ENCODE assay signal across 12 cellular contexts in the genomic region with DNA sequence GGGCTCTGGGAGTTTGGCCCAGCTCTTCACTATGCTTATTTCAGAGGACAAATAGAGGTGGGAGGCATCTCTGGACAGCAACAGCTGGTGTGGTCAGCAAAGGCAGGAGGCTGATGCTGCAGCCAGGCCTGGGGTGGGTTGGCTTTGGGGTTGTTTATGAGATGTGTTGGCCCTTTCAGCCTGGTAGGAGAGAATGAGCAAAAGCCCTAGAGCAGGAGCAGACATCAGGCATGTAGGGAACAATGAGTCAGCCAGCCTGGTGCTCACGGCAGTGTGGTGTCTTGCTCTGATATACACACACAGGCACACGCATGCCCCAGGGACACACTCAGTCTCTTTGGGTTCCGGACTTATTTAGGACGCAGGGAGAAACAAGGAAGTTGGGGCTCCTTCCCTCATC.
A peak's percentile ranks its signal among the peaks of the same experiment; 100 is the strongest.
DNase-seq lines count a peak whose midpoint lies in the region; ATAC-seq and TF ChIP-seq lines count a peak whose summit lies in the region.
"Had no signal": no experiment of that assay in that cellular context is flagged by ENCODE, and none has a peak within 500 bp of the region (broad histone marks: within the 10 kb centered on the region; RNA-seq: fewer than 3 reads in every experiment).

No MANE protein-coding gene starts in this region.

- H2AFZ ChIP-seq in GM23338: no peak overlapping the region

- H3F3A ChIP-seq in GM23338 (replicated peaks; ENCODE audit: low read depth): no peaks in the 10 kb centered on the region

- peak overlapping the region; percentile 15 for H3K4me3 Mint-ChIP-seq in activated CD4-positive, alpha-beta T cell treated with anti-CD3 and anti-CD28 coated beads, Interleukin-2, amount 10 ng/mL, durations not matched to agents 24 days and 14 days
- H3K4me3 Mint-ChIP-seq in GM23338: no peak overlapping the region
- no peak overlapping the region for H3K4me3 Mint-ChIP-seq in stimulated activated memory B cell treated with anti-CD40 and anti-IgM and Interleukin-4, amounts not matched to agents 10 μg/mL and 1 μg/mL and 100 μg/mL, for 72 hours

- no peak overlapping the region for H3K4me2 ChIP-seq in GM23338

- peak overlapping the region; percentile 91 for H3K27ac Mint-ChIP-seq in activated CD4-positive, alpha-beta T cell treated with anti-CD3 and anti-CD28 coated beads, Interleukin-2, amount 10 ng/mL, durations not matched to agents 24 days and 14 days
- H3K27ac Mint-ChIP-seq in GM23338: no peak overlapping the region
- no peak overlapping the region for H3K27ac Mint-ChIP-seq in stimulated activated memory B cell treated with anti-CD40 and anti-IgM and Interleukin-4, amounts not matched to agents 10 μg/mL and 1 μg/mL and 100 μg/mL, for 72 hours

- H3K36me3 Mint-ChIP-seq in activated CD4-positive, alpha-beta T cell treated with anti-CD3 and anti-CD28 coated beads, Interleukin-2, amount 10 ng/mL, durations not matched to agents 24 days and 14 days (ENCODE audit: low read depth): peaks cover 42% of the 10 kb centered on the region
- H3K36me3 Mint-ChIP-seq in GM23338 (ENCODE audit: low read depth): peaks cover 9% of the 10 kb centered on the region; the same call in 1 of the 3 replicates
- H3K36me3 Mint-ChIP-seq in stimulated activated memory B cell treated with anti-CD40 and anti-IgM and Interleukin-4, amounts not matched to agents 10 μg/mL and 1 μg/mL and 100 μg/mL, for 72 hours: no peaks in the 10 kb centered on the region

- no peaks in the 10 kb centered on the region for H3K36me3 ChIP-seq in GM23338 (ENCODE audit: insufficient read depth)
- H3K36me3 ChIP-seq: thyroid gland had no signal

- ATAC-seq in GM23338 (no peak), GM19455 (IDR thresholded peaks at IDR 0.05; ENCODE audit: unreplicated experiment) (no peak)
- ATAC-seq in stimulated activated memory B cell treated with anti-CD40 and anti-IgM and Interleukin-4, amounts not matched to agents 10 μg/mL and 1 μg/mL and 100 μg/mL, for 72 hours: no peak
- ATAC-seq: HepG2 had no signal

- H3K79me2 ChIP-seq in GM23338 (replicated peaks; ENCODE audit: insufficient read depth): no peaks in the 10 kb centered on the region

- no peaks in the 10 kb centered on the region for H3K4me1 ChIP-seq in GM23338 (ENCODE audit: insufficient read depth)
- H3K4me1 ChIP-seq: thyroid gland had no signal

- no peaks in the 10 kb centered on the region for H3K27me3 Mint-ChIP-seq in activated CD4-positive, alpha-beta T cell treated with anti-CD3 and anti-CD28 coated beads, Interleukin-2, amount 10 ng/mL, durations not matched to agents 24 days and 14 days
- H3K27me3 Mint-ChIP-seq in GM23338 (ENCODE audit: insufficient read depth, low read depth, poor library complexity): no peaks in the 10 kb centered on the region
- H3K27me3 Mint-ChIP-seq in stimulated activated memory B cell treated with anti-CD40 and anti-IgM and Interleukin-4, amounts not matched to agents 10 μg/mL and 1 μg/mL and 100 μg/mL, for 72 hours: peaks cover 18% of the 10 kb centered on the region

- H3K27ac ChIP-seq in GM23338 (ENCODE audit: low read depth): no peak overlapping the region
- H3K27ac ChIP-seq: thyroid gland had no signal

- H3K9me2 ChIP-seq in GM23338 (ENCODE audit: insufficient read depth): peaks cover 7% of the 10 kb centered on the region

- DNase-seq in ELF-1 (ENCODE audit: low read depth, low spot score) (peak; percentile 22), epithelial cell of esophagus (ENCODE audit: low read depth) (peak; percentile 93), NAMALWA (ENCODE audit: low spot score) (no peak), GM23338 (ENCODE audit: low spot score) (no peak)
- DNase-seq in activated CD4-positive, alpha-beta T cell treated with anti-CD3 and anti-CD28 coated beads, Interleukin-2, amount 10 ng/mL, durations not matched to agents 24 days and 14 days: no peak
- DNase-seq in stimulated activated CD4-positive, alpha-beta T cell treated with anti-CD3 and anti-CD28 coated beads, Interleukin-4, amount 100 ng/mL, for 1 hour: peak; percentile 38
- DNase-seq: activated CD4-positive, CD25-positive, alpha-beta regulatory T cell; NCI-H2227 treated with DMSO at 0.1 percent for 48 hours; thyroid gland had no signal

- peaks cover 23% of the 10 kb centered on the region for H3K4me1 Mint-ChIP-seq in activated CD4-positive, alpha-beta T cell treated with anti-CD3 and anti-CD28 coated beads, Interleukin-2, amount 10 ng/mL, durations not matched to agents 24 days and 14 days
- H3K4me1 Mint-ChIP-seq in GM23338: peaks cover 2% of the 10 kb centered on the region; the same call in 1 of the 3 replicates
- H3K4me1 Mint-ChIP-seq in stimulated activated memory B cell treated with anti-CD40 and anti-IgM and Interleukin-4, amounts not matched to agents 10 μg/mL and 1 μg/mL and 100 μg/mL, for 72 hours: no peaks in the 10 kb centered on the region

- no peak overlapping the region for H3K4me3 ChIP-seq in epithelial cell of esophagus (ENCODE audit: low read length)
- H3K4me3 ChIP-seq in GM23338: no peak overlapping the region
- H3K4me3 ChIP-seq: thyroid gland had no signal

- no peaks in the 10 kb centered on the region for H3K27me3 ChIP-seq in GM23338 (ENCODE audit: insufficient read depth)
- H3K27me3 ChIP-seq: thyroid gland had no signal

- H3K9me3 Mint-ChIP-seq in activated CD4-positive, alpha-beta T cell treated with anti-CD3 and anti-CD28 coated beads, Interleukin-2, amount 10 ng/mL, durations not matched to agents 24 days and 14 days: no peaks in the 10 kb centered on the region
- no peaks in the 10 kb centered on the region; the same call in 2 of the 3 replicates for H3K9me3 Mint-ChIP-seq in GM23338
- H3K9me3 Mint-ChIP-seq in stimulated activated memory B cell treated with anti-CD40 and anti-IgM and Interleukin-4, amounts not matched to agents 10 μg/mL and 1 μg/mL and 100 μg/mL, for 72 hours: no peaks in the 10 kb centered on the region

- H4K20me1 ChIP-seq in GM23338 (replicated peaks; ENCODE audit: insufficient read depth): no peaks in the 10 kb centered on the region

- TF ChIP-seq CTCF in epithelial cell of esophagus (IDR thresholded peaks at IDR 0.05; ENCODE audit: insufficient read depth, low read depth, low read length, missing control alignments) (no peak), GM23338 (conservative IDR thresholded peaks at IDR 0.05; ENCODE audit: low read depth in 2 of 2) (no peak)

- intact Hi-C loops in activated CD4-positive, alpha-beta T cell treated with anti-CD3 and anti-CD28 coated beads, Interleukin-2, amount 10 ng/mL, durations not matched to agents 24 days and 14 days (cut with micrococcal nuclease): loop anchor here (10.0 kb wide), 1 partner anchor 992 kb away; the partner anchor contains the start of gene SFMBT2

TF ChIP-seq in GM23338, 12 proteins besides CTCF, POLR2A, EP300 and RAD21:
- TF ChIP-seq JUNB (IDR thresholded peaks at IDR 0.05; ENCODE audit: unreplicated experiment): no peak
- TF ChIP-seq NANOG (IDR thresholded peaks at IDR 0.05; ENCODE audit: borderline replicate concordance): no peak

Comparison
In these comparisons a context has a peak if more than half of its experiments do, and no peak if none do; other contexts are left out.
1. DNase-seq: peak in ELF-1 (single experiment), epithelial cell of esophagus (single experiment) and stimulated activated CD4-positive, alpha-beta T cell treated with anti-CD3 and anti-CD28 coated beads, Interleukin-4, amount 100 ng/mL, for 1 hour (single experiment); none in activated CD4-positive, alpha-beta T cell treated with anti-CD3 and anti-CD28 coated beads, Interleukin-2, amount 10 ng/mL, durations not matched to agents 24 days and 14 days (single experiment), NAMALWA (single experiment) and GM23338 (single experiment).